Comparison of ENCODE assay signal across 11 cellular contexts in genomic region chr1:201562659-201563405, GRCh38. TPM values are rescaled to one million over a fixed set of nuclear protein-coding genes. Genes with fewer than 3 reads are reported as not detected.
DNase-seq lines count a peak whose midpoint lies in the region; ATAC-seq and FAIRE-seq lines count a peak whose summit lies in the region.
"Had no signal": no experiment of that assay in that cellular context is flagged by ENCODE, and none has a peak within 500 bp of the region (broad histone marks: within the 10 kb centered on the region; RNA-seq: fewer than 3 reads in every experiment).

No MANE protein-coding gene starts in this region.

- no peaks in the 10 kb centered on the region for H3K27me3 ChIP-seq in mesenchymal stem cell (ENCODE audit: control insufficient read depth in 1 of 2, insufficient read depth in 1 of 2, low read length in 2 of 2)

- no peaks in the 10 kb centered on the region for H3K36me3 Mint-ChIP-seq in activated CD4-positive, alpha-beta T cell treated with anti-CD3 and anti-CD28 coated beads, Interleukin-2, amount 10 ng/mL, durations not matched to agents 24 days and 14 days (ENCODE audit: low read depth)
- H3K36me3 Mint-ChIP-seq: activated naive CD8-positive, alpha-beta T cell treated with anti-CD3 and anti-CD28 coated beads for 36 hours; natural killer cell treated with Interleukin-12 subunit alpha and Interleukin-12 subunit beta and Interleukin-15 and Interleukin-18, amount 100 ng/mL, for 72 hours had no signal

- no peak overlapping the region for H3K27ac Mint-ChIP-seq in activated CD4-positive, alpha-beta T cell treated with anti-CD3 and anti-CD28 coated beads, Interleukin-2, amount 10 ng/mL, durations not matched to agents 24 days and 14 days
- H3K27ac Mint-ChIP-seq: activated B cell treated with CpG ODN at 0.5 μM for 24 hours; activated naive CD8-positive, alpha-beta T cell treated with anti-CD3 and anti-CD28 coated beads for 36 hours; natural killer cell treated with Interleukin-12 subunit alpha and Interleukin-12 subunit beta and Interleukin-15 and Interleukin-18, amount 100 ng/mL, for 72 hours had no signal

- 20% methylated on average over 18 of the region's 18 CpGs for WGBS in mesenchymal stem cell

- no peak overlapping the region for H3K4me3 Mint-ChIP-seq in activated CD4-positive, alpha-beta T cell treated with anti-CD3 and anti-CD28 coated beads, Interleukin-2, amount 10 ng/mL, durations not matched to agents 24 days and 14 days
- H3K4me3 Mint-ChIP-seq: activated B cell treated with CpG ODN at 0.5 μM for 24 hours; activated naive CD8-positive, alpha-beta T cell treated with anti-CD3 and anti-CD28 coated beads for 36 hours; natural killer cell treated with Interleukin-12 subunit alpha and Interleukin-12 subunit beta and Interleukin-15 and Interleukin-18, amount 100 ng/mL, for 72 hours had no signal

- peaks cover 3 to 4% of the 10 kb centered on the region in 2 experiments for H3K36me3 ChIP-seq in mesenchymal stem cell (ENCODE audit: control insufficient read depth in 1 of 2, insufficient read depth in 2 of 2, low read depth in 1 of 2, low read length in 2 of 2)

- H2BK12ac ChIP-seq in mesenchymal stem cell (ENCODE audit: low read length in 2 of 2): peak overlapping the region; percentile 87 to 99

- DNase-seq in LHCN-M2 (ENCODE audit: low read depth) (peak; percentile 86), dedifferentiated amniotic fluid mesenchymal stem cell (ENCODE audit: extremely low spot score) (peak; percentile 81), mesenchymal stem cell (peak; percentile 95), urothelium cell line (ENCODE audit: low spot score) (peak; percentile 73)
- DNase-seq in activated CD4-positive, alpha-beta T cell treated with anti-CD3 and anti-CD28 coated beads, Interleukin-2, amount 10 ng/mL, durations not matched to agents 24 days and 14 days: no peak
- DNase-seq: activated B cell treated with CpG ODN at 0.5 μM for 24 hours; activated naive CD8-positive, alpha-beta T cell treated with anti-CD3 and anti-CD28 coated beads for 36 hours had no signal

- H3K79me1 ChIP-seq in mesenchymal stem cell (replicated peaks; ENCODE audit: low read length, poor library complexity, severe bottlenecking): peaks cover 36% of the 10 kb centered on the region

- H3K9ac ChIP-seq in mesenchymal stem cell (ENCODE audit: low read length): peak overlapping the region; percentile 81

- intact Hi-C loops in activated CD4-positive, alpha-beta T cell treated with anti-CD3 and anti-CD28 coated beads, Interleukin-2, amount 10 ng/mL, durations not matched to agents 24 days and 14 days (cut with micrococcal nuclease): no loop called here

- no peaks in the 10 kb centered on the region for H3K9me3 ChIP-seq in mesenchymal stem cell (ENCODE audit: control insufficient read depth, low read length)

- no peak overlapping the region for H3K23ac ChIP-seq in mesenchymal stem cell (ENCODE audit: low read length in 2 of 2)

- peak overlapping the region; percentile 93 for H4K91ac ChIP-seq in mesenchymal stem cell (ENCODE audit: low read length)

- H3K27ac ChIP-seq in mesenchymal stem cell (ENCODE audit: low read length, poor library complexity, severe bottlenecking): peak overlapping the region; percentile 80

- H3K9me3 Mint-ChIP-seq in activated CD4-positive, alpha-beta T cell treated with anti-CD3 and anti-CD28 coated beads, Interleukin-2, amount 10 ng/mL, durations not matched to agents 24 days and 14 days: no peaks in the 10 kb centered on the region
- H3K9me3 Mint-ChIP-seq: activated B cell treated with CpG ODN at 0.5 μM for 24 hours; activated naive CD8-positive, alpha-beta T cell treated with anti-CD3 and anti-CD28 coated beads for 36 hours; natural killer cell treated with Interleukin-12 subunit alpha and Interleukin-12 subunit beta and Interleukin-15 and Interleukin-18, amount 100 ng/mL, for 72 hours had no signal

- H3K18ac ChIP-seq in mesenchymal stem cell (ENCODE audit: low read depth in 1 of 2, low read length in 2 of 2): peak overlapping the region; percentile 6 to 92

- H4K8ac ChIP-seq in mesenchymal stem cell (ENCODE audit: low read length): peak overlapping the region; percentile 82

- ATAC-seq in HG03159 (IDR thresholded peaks at IDR 0.05; ENCODE audit: unreplicated experiment) (no peak), HG03095 (IDR thresholded peaks at IDR 0.05; ENCODE audit: unreplicated experiment) (no peak), HG02798 (IDR thresholded peaks at IDR 0.05; ENCODE audit: poor library complexity, unreplicated experiment) (no peak)
- ATAC-seq: natural killer cell treated with Interleukin-12 subunit alpha and Interleukin-12 subunit beta and Interleukin-15 and Interleukin-18, amount 100 ng/mL, for 72 hours had no signal

- H3K4me1 ChIP-seq in mesenchymal stem cell (ENCODE audit: control insufficient read depth, insufficient read depth, low read depth, low read length): peaks cover 25% of the 10 kb centered on the region

- H3K4ac ChIP-seq in mesenchymal stem cell (ENCODE audit: low read depth in 1 of 2, low read length in 2 of 2): peak overlapping the region in 1 of 2 experiments; percentile 94

- H3K27me3 Mint-ChIP-seq in activated CD4-positive, alpha-beta T cell treated with anti-CD3 and anti-CD28 coated beads, Interleukin-2, amount 10 ng/mL, durations not matched to agents 24 days and 14 days: no peaks in the 10 kb centered on the region
- H3K27me3 Mint-ChIP-seq: activated B cell treated with CpG ODN at 0.5 μM for 24 hours; activated naive CD8-positive, alpha-beta T cell treated with anti-CD3 and anti-CD28 coated beads for 36 hours had no signal

- no peak for FAIRE-seq in urothelium cell line (lab: Jason Lieb, UNC)

- H3K4me2 ChIP-seq in mesenchymal stem cell (ENCODE audit: low read length, poor library complexity, severe bottlenecking): no peak overlapping the region

- H2AK5ac ChIP-seq in mesenchymal stem cell (ENCODE audit: low read length, severe bottlenecking): peak overlapping the region; percentile 61

- no peaks in the 10 kb centered on the region for H3K4me1 Mint-ChIP-seq in activated CD4-positive, alpha-beta T cell treated with anti-CD3 and anti-CD28 coated beads, Interleukin-2, amount 10 ng/mL, durations not matched to agents 24 days and 14 days

- no peak overlapping the region for H2BK5ac ChIP-seq in mesenchymal stem cell (ENCODE audit: low read depth, low read length, poor library complexity, severe bottlenecking)

- H3K4me3 ChIP-seq in mesenchymal stem cell (ENCODE audit: insufficient read depth in 1 of 2, low read depth in 1 of 2, low read length in 2 of 2): peak overlapping the region in 1 of 2 experiments; percentile 39

- no peak overlapping the region for H2AFZ ChIP-seq in mesenchymal stem cell (ENCODE audit: low read depth, low read length)

- H3K14ac ChIP-seq in mesenchymal stem cell (ENCODE audit: low read length in 2 of 2): peak overlapping the region in 1 of 2 experiments; percentile 79

- H2BK15ac ChIP-seq in mesenchymal stem cell (ENCODE audit: low read depth, poor library complexity, severe bottlenecking): peak overlapping the region; percentile 39

- H2BK120ac ChIP-seq in mesenchymal stem cell (ENCODE audit: low read depth, low read length): peak overlapping the region; percentile 65

RNA-seq across cellular contexts. Expression of gene NAV1, which starts 23.9 kb away (rescaled TPM):
- 34.7 and 35.0 TPM in 2 replicates for total RNA-seq in LHCN-M2 (2014; rRNA removed)
- 27.1 TPM for polyA plus RNA-seq in LHCN-M2 (2012)
- 51.4 TPM for polyA plus RNA-seq in mesenchymal stem cell (2013, experiment 1 of 2)
- 45.4 TPM for polyA plus RNA-seq in mesenchymal stem cell (2013, experiment 2 of 2)
- total RNA-seq in activated CD4-positive, alpha-beta T cell treated with anti-CD3 and anti-CD28 coated beads, Interleukin-2, amount 10 ng/mL, durations not matched to agents 24 days and 14 days: 0.40 and 1.1 TPM in 2 replicates

RNA-seq across cellular contexts. Expression of gene CSRP1, which starts 55.9 kb away (rescaled TPM):
- total RNA-seq in LHCN-M2 (2014; rRNA removed): 336 and 492 TPM in 2 replicates
- 491 TPM for polyA plus RNA-seq in LHCN-M2 (2012)
- polyA plus RNA-seq in mesenchymal stem cell (2013, experiment 1 of 2): 86.6 TPM
- polyA plus RNA-seq in mesenchymal stem cell (2013, experiment 2 of 2): 85.7 TPM
- total RNA-seq in activated CD4-positive, alpha-beta T cell treated with anti-CD3 and anti-CD28 coated beads, Interleukin-2, amount 10 ng/mL, durations not matched to agents 24 days and 14 days: 59.0 and 60.6 TPM in 2 replicates

Comparison
In these comparisons a context has a peak if more than half of its experiments do, and no peak if none do; other contexts are left out.
1. RNA of gene NAV1, which starts 23.9 kb away (total RNA-seq): 34.7 to 35.0 TPM in LHCN-M2; 0.40 to 1.1 TPM in activated CD4-positive, alpha-beta T cell treated with anti-CD3 and anti-CD28 coated beads, Interleukin-2, amount 10 ng/mL, durations not matched to agents 24 days and 14 days; every median in the first group is over 10 times any median in the second.